1 cellular context compared by ENCODE assay signal in the genomic region with DNA sequence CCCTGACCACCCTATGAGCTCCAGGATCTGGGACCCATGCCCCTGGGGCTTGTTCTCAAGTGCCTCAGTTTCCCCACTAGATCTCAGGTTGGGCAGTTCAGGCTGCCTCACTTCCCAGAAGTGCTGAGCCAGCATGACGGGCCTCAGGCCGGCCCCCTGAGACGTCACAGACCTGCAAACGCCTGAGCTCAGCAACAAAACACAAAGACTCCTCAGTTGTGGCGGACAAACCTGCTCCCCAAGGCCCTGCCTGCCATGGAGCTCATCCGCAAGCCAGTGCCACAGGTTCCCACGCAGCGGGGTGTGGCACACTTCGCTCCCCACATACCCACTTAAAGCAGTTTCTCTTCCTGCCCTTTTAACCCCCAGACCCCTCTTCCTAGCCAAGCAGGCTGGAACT.
TF ChIP-seq lines count a peak whose summit lies in the region.

No MANE protein-coding gene starts in this region.

TF ChIP-seq in endothelial cell of umbilical vein, 7 proteins besides CTCF, POLR2A, EP300 and RAD21:
- TF ChIP-seq FOS (IDR thresholded peaks at IDR 0.05; ENCODE audit: borderline replicate concordance, insufficient read depth, low read length): no peak
- TF ChIP-seq GATA2 (IDR thresholded peaks at IDR 0.05; ENCODE audit: insufficient read depth, insufficient read length, low read depth, low read length): no peak
- no peak for TF ChIP-seq EZH2 (IDR thresholded peaks at IDR 0.05; ENCODE audit: borderline replicate concordance, low read depth, low read length, severe bottlenecking)
- no peak for TF ChIP-seq JUN (IDR thresholded peaks at IDR 0.05; ENCODE audit: borderline replicate concordance, insufficient read depth, insufficient read length, low read depth)
